ENCODE assay signal across 21 cellular contexts in genomic region chr10:60139290-60139689, GRCh38.
DNase-seq lines count a peak whose midpoint lies in the region; ATAC-seq, FAIRE-seq and TF ChIP-seq lines count a peak whose summit lies in the region.
"Had no signal": no experiment of that assay in that cellular context is flagged by ENCODE, and none has a peak within 500 bp of the region (broad histone marks: within the 10 kb centered on the region; RNA-seq: fewer than 3 reads in every experiment).

No MANE protein-coding gene starts in this region.

- peak overlapping the region; percentile 24 for H3K27ac Mint-ChIP-seq in activated T-cell treated with anti-CD3 and anti-CD28 coated beads, Interleukin-2, amount 50 U/mL, for 24 hours
- H3K27ac Mint-ChIP-seq: CD8-positive, alpha-beta T cell; dendritic cell treated with granulocyte-macrophage colony-stimulating factor and Interleukin-4, amounts not matched to agents 40 ng/mL and 50 ng/mL, for 4 days had no signal

- H3K9ac ChIP-seq in kidney (ENCODE audit: low read length in 2 of 2) = peak overlapping the region; percentile 66 to 71
- H3K9ac ChIP-seq in smooth muscle cell (ENCODE audit: low read depth) = peak overlapping the region; percentile 79

- peak overlapping the region; percentile 45 to 77 for H3K4me3 ChIP-seq in kidney (ENCODE audit: low read length in 2 of 2)
- peak overlapping the region; percentile 46 for H3K4me3 ChIP-seq in smooth muscle cell
- H3K4me3 ChIP-seq: lung had no signal

- H3K4me3 Mint-ChIP-seq in activated T-cell treated with anti-CD3 and anti-CD28 coated beads, Interleukin-2, amount 50 U/mL, for 24 hours = no peak overlapping the region
- H3K4me3 Mint-ChIP-seq: CD8-positive, alpha-beta T cell; dendritic cell treated with granulocyte-macrophage colony-stimulating factor and Interleukin-4, amounts not matched to agents 40 ng/mL and 50 ng/mL, for 4 days; neural crest cell had no signal

- H3K36me3 ChIP-seq in kidney (ENCODE audit: control insufficient read depth in 1 of 2, insufficient read depth in 2 of 2, low read length in 2 of 2) (peaks cover 2 to 13% of the 10 kb centered on the region in 2 donors), smooth muscle cell (ENCODE audit: low read depth) (no peaks in the 10 kb centered on the region)
- H3K36me3 ChIP-seq: WERI-Rb-1 had no signal

- H3K36me3 Mint-ChIP-seq in activated T-cell treated with anti-CD3 and anti-CD28 coated beads, Interleukin-2, amount 50 U/mL, for 24 hours (ENCODE audit: low read depth) = peaks cover 48% of the 10 kb centered on the region

- H3K4me1 ChIP-seq in kidney (ENCODE audit: control insufficient read depth in 1 of 2, insufficient read depth in 1 of 2, low read depth in 1 of 2, low read length in 2 of 2) (peaks cover 9 to 22% of the 10 kb centered on the region in 2 donors), smooth muscle cell (ENCODE audit: low read depth) (peaks cover 18% of the 10 kb centered on the region)

- FAIRE-seq in kidney (lab: Jason Lieb, UNC) = no peak
- FAIRE-seq: A204.1 had no signal

- no peak for DNase-seq in activated T-cell treated with anti-CD3 and anti-CD28 coated beads, Interleukin-2, amount 50 U/mL, for 24 hours
- DNase-seq in activated T-cell treated with anti-CD3 and anti-CD28 coated beads for 4 hours = no peak
- peak; percentile 32 for DNase-seq in amniotic epithelial cell (ENCODE audit: low read depth)
- DNase-seq in kidney = no peak
- no peak for DNase-seq in smooth muscle cell (lab: John Stamatoyannopoulos, UW; ENCODE audit: unreplicated experiment)
- no peak for DNase-seq in GM19240 (ENCODE audit: insufficient read length, low spot score)
- no peak for DNase-seq in occipital lobe (lab: John Stamatoyannopoulos, UW)
- DNase-seq: anterior cingulate cortex; CD8-positive, alpha-beta T cell; GOT3; NCI-H1694 treated with DMSO at 0.1 percent for 48 hours; NCI-H510A; substantia nigra; SW 1271; WERI-Rb-1 had no signal

- no peak for ATAC-seq in HG03571 (IDR thresholded peaks at IDR 0.05; ENCODE audit: unreplicated experiment)
- ATAC-seq: CD8-positive, alpha-beta T cell had no signal

- intact Hi-C loops in kidney (cut with DNase I) = no loop called here

- H3K27me3 Mint-ChIP-seq in activated T-cell treated with anti-CD3 and anti-CD28 coated beads, Interleukin-2, amount 50 U/mL, for 24 hours = no peaks in the 10 kb centered on the region
- H3K27me3 Mint-ChIP-seq: dendritic cell treated with granulocyte-macrophage colony-stimulating factor and Interleukin-4, amounts not matched to agents 40 ng/mL and 50 ng/mL, for 4 days had no signal

- no peaks in the 10 kb centered on the region for H3K9me3 ChIP-seq in kidney (ENCODE audit: control insufficient read depth in 1 of 2, low read length in 2 of 2)
- H3K9me3 ChIP-seq in smooth muscle cell (replicated peaks; ENCODE audit: low read depth) = no peaks in the 10 kb centered on the region

- H3F3A ChIP-seq in smooth muscle cell (ENCODE audit: low read depth) = peaks cover 16% of the 10 kb centered on the region

- TF ChIP-seq CTCF in kidney (IDR thresholded peaks at IDR 0.05; ENCODE audit: borderline replicate concordance, extremely low read depth, insufficient read depth) (no peak), smooth muscle cell (IDR thresholded peaks at IDR 0.05; ENCODE audit: borderline replicate concordance, insufficient read depth, poor library complexity, severe bottlenecking) (no peak)

- H3K27ac ChIP-seq in kidney (ENCODE audit: low read depth in 2 of 2, low read length in 2 of 2) (peak overlapping the region; percentile 64 to 67), smooth muscle cell (ENCODE audit: low read depth) (peak overlapping the region; percentile 91)
- H3K27ac ChIP-seq: HL-60, WERI-Rb-1 had no signal

- H3K27me3 ChIP-seq in smooth muscle cell (ENCODE audit: low read depth) = no peaks in the 10 kb centered on the region

- peaks cover 3% of the 10 kb centered on the region for H3K4me1 Mint-ChIP-seq in activated T-cell treated with anti-CD3 and anti-CD28 coated beads, Interleukin-2, amount 50 U/mL, for 24 hours (ENCODE audit: low read depth)

- no peak overlapping the region for H2AFZ ChIP-seq in smooth muscle cell (ENCODE audit: low read depth)

- WGBS in smooth muscle cell (ENCODE audit: low lambda C conversion rate) = 43% methylated on average over 3 of the region's 3 CpGs

- no peaks in the 10 kb centered on the region for H3K9me3 Mint-ChIP-seq in activated T-cell treated with anti-CD3 and anti-CD28 coated beads, Interleukin-2, amount 50 U/mL, for 24 hours
- H3K9me3 Mint-ChIP-seq: CD8-positive, alpha-beta T cell; dendritic cell treated with granulocyte-macrophage colony-stimulating factor and Interleukin-4, amounts not matched to agents 40 ng/mL and 50 ng/mL, for 4 days; neural crest cell had no signal

- no peaks in the 10 kb centered on the region for H4K20me1 ChIP-seq in smooth muscle cell (ENCODE audit: low read depth)

- peak overlapping the region; percentile 64 for H3K4me2 ChIP-seq in smooth muscle cell

- H3K79me2 ChIP-seq in smooth muscle cell (ENCODE audit: low read depth) = peaks cover 6% of the 10 kb centered on the region
